Comparison of ENCODE assay signal across 21 cellular contexts in the genomic region with DNA sequence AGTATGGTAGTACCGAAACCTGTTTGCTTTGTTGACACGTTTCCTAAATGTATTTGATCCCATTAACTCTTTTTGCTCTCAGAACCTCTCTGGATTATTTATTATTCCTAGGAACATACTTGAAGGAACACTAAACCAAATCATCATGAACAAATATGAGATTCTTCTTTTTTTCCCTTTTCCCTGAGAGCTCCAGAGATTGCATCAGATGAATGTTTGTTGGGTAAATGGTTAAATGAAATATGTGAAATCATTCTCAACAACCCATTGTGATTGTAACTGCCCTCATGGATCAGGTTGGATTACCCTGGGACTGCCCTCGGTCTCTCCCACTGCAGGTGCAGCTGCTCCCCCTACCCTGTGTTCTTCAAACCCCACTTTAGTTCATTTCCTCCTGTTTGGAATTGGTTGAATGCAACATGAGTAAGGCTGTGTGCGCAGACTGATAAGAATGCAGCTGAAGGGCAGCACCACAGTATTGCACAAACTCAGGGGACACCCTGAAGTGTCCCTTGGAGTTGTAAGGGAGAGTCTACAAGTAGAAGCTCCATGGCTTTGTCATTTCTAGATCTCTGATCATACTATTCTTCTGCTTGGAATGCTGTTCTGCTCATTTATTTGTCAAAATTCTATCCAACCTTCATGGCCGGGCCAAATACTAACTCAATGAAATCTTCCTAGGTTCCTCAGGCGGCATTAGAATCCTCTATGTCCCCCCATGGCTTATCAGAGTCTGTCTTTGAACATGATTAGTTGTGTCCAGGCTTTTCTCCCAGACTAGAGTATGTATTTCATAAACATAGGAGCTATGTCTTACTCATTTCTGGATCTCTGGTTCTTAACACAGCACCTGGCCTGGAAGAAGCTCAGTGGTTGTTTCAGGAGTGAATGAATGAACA. TPM values are rescaled to one million over a fixed set of nuclear protein-coding genes. Genes with fewer than 3 reads are reported as not detected.
DNase-seq lines count a peak whose midpoint lies in the region; ATAC-seq and TF ChIP-seq lines count a peak whose summit lies in the region.
"Had no signal": no experiment of that assay in that cellular context is flagged by ENCODE, and none has a peak within 500 bp of the region (broad histone marks: within the 10 kb centered on the region; RNA-seq: fewer than 3 reads in every experiment).

No MANE protein-coding gene starts in this region.

- POLR2A ChIA-PET in T-cell (lab: Charles Lee), result no interaction called here

- no peak overlapping the region for H3K27ac ChIP-seq in GM23248
- no peak overlapping the region for H3K27ac ChIP-seq in adrenal gland
- H3K27ac ChIP-seq: BLaER1 had no signal

- no peaks in the 10 kb centered on the region for H3K9me3 ChIP-seq in GM23248 (ENCODE audit: low read depth)
- H3K9me3 ChIP-seq in adrenal gland (replicated peaks in 1 of 3), result no peaks in the 10 kb centered on the region

- no peaks in the 10 kb centered on the region for H3K36me3 Mint-ChIP-seq in T-cell

- H3F3A ChIP-seq in GM23248 (ENCODE audit: insufficient read depth), result no peaks in the 10 kb centered on the region

- in situ Hi-C loops in GM23248 (cut with MboI), result no loop called here

- H3K27me3 Mint-ChIP-seq in T-cell, result peaks cover 2 to 5% of the 10 kb centered on the region in 2 donors
- H3K27me3 Mint-ChIP-seq: CD4-positive, alpha-beta T cell had no signal

- H4K20me1 ChIP-seq in GM23248 (ENCODE audit: insufficient read depth), result no peaks in the 10 kb centered on the region
- H4K20me1 ChIP-seq: BLaER1 had no signal

- no peak overlapping the region for H3K27ac Mint-ChIP-seq in T-cell
- H3K27ac Mint-ChIP-seq: CD4-positive, alpha-beta T cell had no signal

- no peak for TF ChIP-seq POLR2A in adrenal gland (IDR thresholded peaks at IDR 0.05)

- CTCF ChIA-PET in T-cell (lab: Charles Lee), result no interaction called here

- 63 to 70% methylated on average over 6 of the region's 6 CpGs for WGBS in GM23248 (ENCODE audit: low coverage in 1 of 2, low lambda C conversion rate in 2 of 2, missing lambda C conversion rate in 2 of 2), 2 experiments
- 85 to 87% (median 85%) methylated on average over 6 of the region's 6 CpGs for WGBS in adrenal gland, 4 donors

- H3K27me3 ChIP-seq in GM23248 (replicated peaks; ENCODE audit: insufficient read depth) (no peaks in the 10 kb centered on the region; the same call in 1 of the 2 replicates), adrenal gland (no peaks in the 10 kb centered on the region)
- H3K27me3 ChIP-seq: BLaER1 had no signal

- no peak for TF ChIP-seq CTCF in adrenal gland (IDR thresholded peaks at IDR 0.05)

- H3K4me1 Mint-ChIP-seq in T-cell, result no peaks in the 10 kb centered on the region

- no peaks in the 10 kb centered on the region for H3K4me1 ChIP-seq in GM23248 (ENCODE audit: insufficient read depth)
- peaks cover 0 to 6% of the 10 kb centered on the region in 2 donors for H3K4me1 ChIP-seq in adrenal gland (replicated peaks in 1 of 2)
- H3K4me1 ChIP-seq: BLaER1 had no signal

- intact Hi-C loops in adrenal gland (cut with DNase I), result no loop called here

- H3K4me3 ChIP-seq in GM23248 (no peak overlapping the region), adrenal gland (no peak overlapping the region)
- H3K4me3 ChIP-seq: BLaER1 had no signal

- no peak overlapping the region for H2AFZ ChIP-seq in GM23248

- H3K4me2 ChIP-seq in GM23248 (ENCODE audit: unreplicated experiment), result no peak overlapping the region
- H3K4me2 ChIP-seq: BLaER1 had no signal

- no peaks in the 10 kb centered on the region for H3K9me2 ChIP-seq in GM23248 (ENCODE audit: insufficient read depth)

- DNase-seq in GM23248 (peak; percentile 13), NCI-H2107 treated with DMSO at 0.1 percent for 48 hours (lab: John Stamatoyannopoulos, UW; ENCODE audit: unreplicated experiment) (peak; percentile 84), adrenal gland (peak in 5 of 7 donors; percentile 50 to 68 (median 51)), T-cell (no peak), amygdala (lab: John Stamatoyannopoulos, UW) (no peak), NCI-H1417 treated with DMSO at 0.1 percent for 48 hours (lab: John Stamatoyannopoulos, UW) (no peak), NCI-H187 treated with DMSO at 0.1 percent for 48 hours (lab: John Stamatoyannopoulos, UW) (no peak)
- DNase-seq: ACHN; CD4-positive, alpha-beta T cell; COR-L47; DND-41; GOT3; HCEC 1CT; MM.1S; NCI-H1048; NCI-H1436; NCI-H1930; NCI-H446; NCI-H526; Right ventricle myocardium superior had no signal

- no peak overlapping the region for H3K4me3 Mint-ChIP-seq in T-cell
- H3K4me3 Mint-ChIP-seq: CD4-positive, alpha-beta T cell had no signal

- no peaks in the 10 kb centered on the region for H3K36me3 ChIP-seq in GM23248 (ENCODE audit: low read depth)
- no peaks in the 10 kb centered on the region for H3K36me3 ChIP-seq in adrenal gland (replicated peaks in 1 of 2)
- H3K36me3 ChIP-seq: BLaER1 had no signal

- no peaks in the 10 kb centered on the region for H3K79me2 ChIP-seq in GM23248 (ENCODE audit: insufficient read depth)

- H3K9ac ChIP-seq in GM23248, result no peak overlapping the region
- H3K9ac ChIP-seq: BLaER1 had no signal

- ATAC-seq in T-cell (replicated peaks in 1 of 4), result no peak

- H3K9me3 Mint-ChIP-seq in T-cell, result no peaks in the 10 kb centered on the region
- H3K9me3 Mint-ChIP-seq: CD4-positive, alpha-beta T cell had no signal

RNA-seq across cellular contexts. Expression of gene NEK2, which starts 47.1 kb away (rescaled TPM):
- 11.3 and 13.8 TPM in 2 replicates for total RNA-seq in GM23248 (2014; rRNA removed; shearing (Covaris generic))
- polyA plus RNA-seq in GM23248 (2016; fragmentation: Nextera tagmentation; extraction: Ambion mirVana) (10.6 TPM in 2 replicates), adrenal gland (under 1 TPM; 0.08 to 0.97 (median 0.20) TPM)
- total RNA-seq in adrenal gland (1 to 10 TPM in 4 of 8 donors, under 1 TPM in 4; 0.18 to 2.2 (median 0.97) TPM), T-cell (under 1 TPM; 0.16 to 0.63 (median 0.37) TPM)
- total RNA-seq: CD4-positive, alpha-beta T cell; Right ventricle myocardium superior had no signal

Comparison
In these comparisons a context has a peak if more than half of its experiments do, and no peak if none do; other contexts are left out.
1. DNase-seq: peak in GM23248 (single experiment), NCI-H2107 treated with DMSO at 0.1 percent for 48 hours (single experiment) and adrenal gland (5 of 7); none in T-cell (0 of 34), amygdala (0 of 56), NCI-H1417 treated with DMSO at 0.1 percent for 48 hours (single experiment) and NCI-H187 treated with DMSO at 0.1 percent for 48 hours (single experiment).